Comparison of ENCODE assay signal across 16 cellular contexts in the genomic region with DNA sequence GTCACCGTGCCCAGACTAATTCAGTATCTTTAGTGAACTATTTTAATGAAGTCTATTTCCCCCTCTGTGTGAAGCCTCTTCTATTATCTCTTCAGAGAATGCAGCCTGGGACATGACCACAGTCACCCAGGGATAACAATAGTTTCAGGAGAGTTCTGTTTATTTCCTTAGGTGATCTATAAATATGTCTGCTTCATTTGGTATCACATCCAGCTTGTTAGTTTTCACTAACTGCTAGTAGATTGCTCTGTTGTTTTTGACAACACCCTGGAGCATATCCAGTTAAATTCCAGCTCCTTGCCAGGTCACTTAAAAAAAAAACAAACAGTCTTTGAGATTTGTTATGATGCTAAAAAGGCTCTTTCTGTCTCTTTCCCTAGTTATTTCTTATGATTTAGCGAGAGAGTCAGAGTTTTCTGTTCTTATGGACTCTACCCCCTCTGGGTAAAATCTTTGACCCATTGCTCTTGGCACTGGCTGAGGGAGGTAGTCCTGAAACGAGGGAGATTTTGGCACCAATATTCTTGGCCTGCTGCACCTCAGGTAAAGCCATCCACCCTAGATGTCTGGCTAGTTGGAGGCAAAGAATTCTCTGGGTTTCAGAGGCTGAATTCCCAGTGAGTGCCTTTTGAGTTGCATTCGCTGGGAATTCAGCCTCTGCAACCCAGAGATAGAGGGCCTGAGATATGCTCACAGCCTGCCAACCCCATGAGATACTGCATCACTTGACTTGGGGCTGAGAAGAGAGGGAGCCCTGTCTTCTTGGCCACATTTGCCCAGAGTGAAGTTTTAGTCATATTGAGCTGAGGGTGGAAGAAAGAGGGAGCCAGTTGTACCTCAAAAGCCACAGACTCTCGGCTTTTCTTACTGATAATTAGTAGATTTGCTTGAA.
"Had no signal": no experiment of that assay in that cellular context is flagged by ENCODE, and none has a peak within 500 bp of the region (broad histone marks: within the 10 kb centered on the region; RNA-seq: fewer than 3 reads in every experiment).

No MANE protein-coding gene starts in this region.

- H3K79me2 ChIP-seq: hepatocyte had no signal

- H2AFZ ChIP-seq: hepatocyte had no signal

- H3K4me1 Mint-ChIP-seq: activated B cell treated with CpG ODN at 0.5 μM for 24 hours; activated CD4-positive, alpha-beta T cell treated with anti-CD3 and anti-CD28 coated beads, Interleukin-2, amount 10 ng/mL, durations not matched to agents 24 days and 14 days; naive thymus-derived CD4-positive, alpha-beta T cell; T-cell had no signal

- H3K27ac Mint-ChIP-seq: activated B cell treated with CpG ODN at 0.5 μM for 24 hours; activated CD4-positive, alpha-beta T cell treated with anti-CD3 and anti-CD28 coated beads, Interleukin-2, amount 10 ng/mL, durations not matched to agents 24 days and 14 days; naive thymus-derived CD4-positive, alpha-beta T cell; T-cell had no signal

- H3K4me3 Mint-ChIP-seq: activated B cell treated with CpG ODN at 0.5 μM for 24 hours; activated CD4-positive, alpha-beta T cell treated with anti-CD3 and anti-CD28 coated beads, Interleukin-2, amount 10 ng/mL, durations not matched to agents 24 days and 14 days; naive thymus-derived CD4-positive, alpha-beta T cell; T-cell had no signal

- H3K9me3 Mint-ChIP-seq: activated CD4-positive, alpha-beta T cell treated with anti-CD3 and anti-CD28 coated beads, Interleukin-2, amount 10 ng/mL, durations not matched to agents 24 days and 14 days had no signal

- H3K9me3 ChIP-seq: body of pancreas had no signal

- H3K4me2 ChIP-seq: hepatocyte had no signal

- H3K4me1 ChIP-seq: adrenal gland, body of pancreas, gastroesophageal sphincter, vagina had no signal

- H3K27me3 ChIP-seq: adrenal gland, body of pancreas, esophagus muscularis mucosa, gastroesophageal sphincter, hepatocyte, vagina had no signal

- H3K4me3 ChIP-seq: adrenal gland, body of pancreas, esophagus muscularis mucosa, gastroesophageal sphincter, hepatocyte, lung, vagina had no signal

- H3K36me3 ChIP-seq: adrenal gland, vagina had no signal

- H3K27me3 Mint-ChIP-seq: activated B cell treated with CpG ODN at 0.5 μM for 24 hours; activated CD4-positive, alpha-beta T cell treated with anti-CD3 and anti-CD28 coated beads, Interleukin-2, amount 10 ng/mL, durations not matched to agents 24 days and 14 days; naive thymus-derived CD4-positive, alpha-beta T cell; T-cell had no signal

- DNase-seq: activated B cell treated with CpG ODN at 0.5 μM for 24 hours; activated CD4-positive, alpha-beta T cell treated with anti-CD3 and anti-CD28 coated beads, Interleukin-2, amount 10 ng/mL, durations not matched to agents 24 days and 14 days; activated naive CD4-positive, alpha-beta T cell treated with anti-CD3 and anti-CD28 coated beads, Interleukin-2, amount 50 U/mL, for 16 hours; adrenal gland; body of pancreas; dermis blood vessel endothelial cell; naive thymus-derived CD4-positive, alpha-beta T cell; retina; small intestine; T-cell; T1000 had no signal

- H3K36me3 Mint-ChIP-seq: T-cell had no signal

- ATAC-seq: body of pancreas; gastroesophageal sphincter; naive thymus-derived CD4-positive, alpha-beta T cell; T-cell had no signal

- H3K27ac ChIP-seq: adrenal gland, body of pancreas, esophagus muscularis mucosa, gastroesophageal sphincter, hepatocyte, vagina had no signal
